ENCODE assay signal across 8 cellular contexts in genomic region chrX:20267599-20267923, GRCh38. TPM values are rescaled to one million over a fixed set of nuclear protein-coding genes. Genes with fewer than 3 reads are reported as not detected.
DNase-seq lines count a peak whose midpoint lies in the region; ATAC-seq and TF ChIP-seq lines count a peak whose summit lies in the region.

No MANE protein-coding gene starts in this region.

- H3K36me3 Mint-ChIP-seq in activated CD4-positive, alpha-beta memory T cell treated with anti-CD3 and anti-CD28 coated beads for 36 hours = no peaks in the 10 kb centered on the region
- no peaks in the 10 kb centered on the region for H3K36me3 Mint-ChIP-seq in glutamatergic neuron (ENCODE audit: unreplicated experiment)

- no peak for TF ChIP-seq CTCF in GM13976 (IDR thresholded peaks at IDR 0.05; ENCODE audit: borderline replicate concordance, control extremely low read depth, extremely low read depth, insufficient read depth, missing control alignments)
- no peak for TF ChIP-seq CTCF in glutamatergic neuron (IDR thresholded peaks at IDR 0.05; ENCODE audit: partially characterized antibody, unreplicated experiment)

- ATAC-seq in HG03432 (IDR thresholded peaks at IDR 0.05; ENCODE audit: unreplicated experiment) (no peak), HG03135 (IDR thresholded peaks at IDR 0.05; ENCODE audit: unreplicated experiment) (no peak)

- POLR2A ChIA-PET in activated CD4-positive, alpha-beta memory T cell treated with anti-CD3 and anti-CD28 coated beads for 36 hours (lab: Charles Lee) = interaction anchor here (1.0 kb wide), 1 partner anchor 248 kb away, joined by 3 read pairs; no protein-coding TSS in a partner anchor

- DNase-seq in GM13976 (ENCODE audit: low spot score) (peak; percentile 11), glutamatergic neuron (no peak), skeletal muscle cell (ENCODE audit: low read depth) (no peak), occipital lobe (lab: John Stamatoyannopoulos, UW) (no peak), SKM-1 (lab: John Stamatoyannopoulos, UW; ENCODE audit: unreplicated experiment) (no peak)
- no peak for DNase-seq in activated CD4-positive, alpha-beta memory T cell treated with anti-CD3 and anti-CD28 coated beads for 36 hours

- no peaks in the 10 kb centered on the region for H3K27me3 Mint-ChIP-seq in activated CD4-positive, alpha-beta memory T cell treated with anti-CD3 and anti-CD28 coated beads for 36 hours
- H3K27me3 Mint-ChIP-seq in glutamatergic neuron (ENCODE audit: unreplicated experiment) = peaks cover 1% of the 10 kb centered on the region

- H3K4me3 Mint-ChIP-seq in activated CD4-positive, alpha-beta memory T cell treated with anti-CD3 and anti-CD28 coated beads for 36 hours = peak overlapping the region; percentile 83
- peak overlapping the region; percentile 88 for H3K4me3 Mint-ChIP-seq in glutamatergic neuron (ENCODE audit: unreplicated experiment)

- H3K9me3 Mint-ChIP-seq in activated CD4-positive, alpha-beta memory T cell treated with anti-CD3 and anti-CD28 coated beads for 36 hours = no peaks in the 10 kb centered on the region
- peaks cover 6% of the 10 kb centered on the region for H3K9me3 Mint-ChIP-seq in glutamatergic neuron (ENCODE audit: unreplicated experiment)

- CTCF ChIA-PET in activated CD4-positive, alpha-beta memory T cell treated with anti-CD3 and anti-CD28 coated beads for 36 hours (lab: Charles Lee) = no interaction called here

- in situ Hi-C loops in GM13976 (cut with MboI; ENCODE audit: low sequenced_read_pairs, unreplicated experiment) = no loop called here

- peak overlapping the region; percentile 68 for H3K4me3 ChIP-seq in skeletal muscle cell (ENCODE audit: low read depth, low read length)

- H3K4me1 Mint-ChIP-seq in activated CD4-positive, alpha-beta memory T cell treated with anti-CD3 and anti-CD28 coated beads for 36 hours (ENCODE audit: low read depth) = peaks cover 15% of the 10 kb centered on the region
- no peaks in the 10 kb centered on the region for H3K4me1 Mint-ChIP-seq in glutamatergic neuron (ENCODE audit: low read depth, unreplicated experiment)

- intact Hi-C loops in activated CD4-positive, alpha-beta memory T cell treated with anti-CD3 and anti-CD28 coated beads for 36 hours (cut with micrococcal nuclease) = loop anchor here (2.0 to 5.0 kb wide), 3 partner anchors 85 to 175 kb away; partner anchors contain the start of gene EIF1AX

- no peak overlapping the region for H3K27ac Mint-ChIP-seq in activated CD4-positive, alpha-beta memory T cell treated with anti-CD3 and anti-CD28 coated beads for 36 hours
- peak overlapping the region; percentile 22 for H3K27ac Mint-ChIP-seq in glutamatergic neuron (ENCODE audit: unreplicated experiment)

RNA-seq across cellular contexts. Expression of gene RPS6KA3, which starts 0.9 kb away (rescaled TPM):
- total RNA-seq in activated CD4-positive, alpha-beta memory T cell treated with anti-CD3 and anti-CD28 coated beads for 36 hours = 10 to 100 TPM; 51.8 to 52.0 TPM
- total RNA-seq in glutamatergic neuron (ENCODE audit: unreplicated experiment) (9.0 TPM), occipital lobe (35.7 TPM)
